21 cellular contexts compared by ENCODE assay signal in genomic region chr20:4736875-4737274, GRCh38. TPM values are rescaled to one million over a fixed set of nuclear protein-coding genes. Genes with fewer than 3 reads are reported as not detected.
"Had no signal": no experiment of that assay in that cellular context is flagged by ENCODE, and none has a peak within 500 bp of the region (broad histone marks: within the 10 kb centered on the region; RNA-seq: fewer than 3 reads in every experiment).

No MANE protein-coding gene starts in this region.

- H3K27ac ChIP-seq: RWPE1, SJSA1, SK-N-MC had no signal

- H3K36me3 ChIP-seq: SJSA1 had no signal

- H3K9me3 ChIP-seq: SJSA1 had no signal

- H3K4me1 ChIP-seq: SJSA1 had no signal

- DNase-seq: KBM-7, MV-4-11, NCI-H1048, NCI-H1105, NCI-H1417, NCI-H1436 treated with DMSO at 0.1 percent for 48 hours, NCI-H1694, NCI-H187 treated with DMSO at 0.1 percent for 48 hours, NCI-H2029 treated with DMSO at 0.1 percent for 48 hours, NCI-H2171 treated with DMSO at 0.1 percent for 48 hours, NCI-H345, NCI-H446 treated with DMSO at 0.1 percent for 48 hours, NCI-H510A treated with DMSO at 0.1 percent for 48 hours, NCI-H526, SIG-M5 had no signal

- H3K4me3 ChIP-seq: SJSA1, SK-N-MC had no signal

RNA-seq across cellular contexts. Expression of gene PRND, which starts 15.2 kb away (rescaled TPM):
- total RNA-seq: HT-29, LHCN-M2, MCF 10A, SJSA1 had no signal
